Comparison of ENCODE assay signal across 10 cellular contexts in genomic region chr3:53243165-53243564, GRCh38. TPM values are rescaled to one million over a fixed set of nuclear protein-coding genes. Genes with fewer than 3 reads are reported as not detected.
DNase-seq lines count a peak whose midpoint lies in the region; ATAC-seq, FAIRE-seq and TF ChIP-seq lines count a peak whose summit lies in the region.
"Had no signal": no experiment of that assay in that cellular context is flagged by ENCODE, and none has a peak within 500 bp of the region (broad histone marks: within the 10 kb centered on the region; RNA-seq: fewer than 3 reads in every experiment).

No MANE protein-coding gene starts in this region.

- peak overlapping the region; percentile 74 for H3K4me2 ChIP-seq in A549

- 20% methylated on average over 10 of the region's 14 CpGs for WGBS in A549 (ENCODE audit: missing lambda C conversion rate)

- peak overlapping the region; percentile 89 for H3K27ac Mint-ChIP-seq in chondrocyte (ENCODE audit: unreplicated experiment)
- H3K27ac Mint-ChIP-seq in activated CD4-positive, alpha-beta memory T cell treated with anti-CD3 and anti-CD28 coated beads, Interleukin-2, amount 10 ng/mL, durations not matched to agents 7 days and 5 days, result no peak overlapping the region

- TF ChIP-seq POLR2A in A549 (IDR thresholded peaks at IDR 0.05; ENCODE audit: low read length), result no peak

- no peak for TF ChIP-seq RAD21 in A549 (conservative IDR thresholded peaks at IDR 0.05 in 1 of 2, IDR thresholded peaks at IDR 0.05 in 1 of 2)

- TF ChIP-seq EP300 in A549 (IDR thresholded peaks at IDR 0.05), result no peak

- H3K27me3 Mint-ChIP-seq in chondrocyte (ENCODE audit: low read depth), result no peaks in the 10 kb centered on the region
- no peaks in the 10 kb centered on the region for H3K27me3 Mint-ChIP-seq in activated CD4-positive, alpha-beta memory T cell treated with anti-CD3 and anti-CD28 coated beads, Interleukin-2, amount 10 ng/mL, durations not matched to agents 7 days and 5 days
- H3K27me3 Mint-ChIP-seq: CD8-positive, alpha-beta memory T cell had no signal

- peaks cover 54% of the 10 kb centered on the region for H3K4me1 Mint-ChIP-seq in chondrocyte (ENCODE audit: low read depth)
- H3K4me1 Mint-ChIP-seq in activated CD4-positive, alpha-beta memory T cell treated with anti-CD3 and anti-CD28 coated beads, Interleukin-2, amount 10 ng/mL, durations not matched to agents 7 days and 5 days, result peaks cover 16% of the 10 kb centered on the region

- H3K9me3 ChIP-seq in A549 (no peaks in the 10 kb centered on the region), HEK293 (ENCODE audit: control insufficient read depth, insufficient read depth, low read depth, low read length) (no peaks in the 10 kb centered on the region)

- H3K9me3 Mint-ChIP-seq in chondrocyte (ENCODE audit: low read depth), result no peaks in the 10 kb centered on the region
- no peaks in the 10 kb centered on the region for H3K9me3 Mint-ChIP-seq in activated CD4-positive, alpha-beta memory T cell treated with anti-CD3 and anti-CD28 coated beads, Interleukin-2, amount 10 ng/mL, durations not matched to agents 7 days and 5 days
- H3K9me3 Mint-ChIP-seq: CD8-positive, alpha-beta memory T cell had no signal

- no peak for FAIRE-seq in A549 (lab: Jason Lieb, UNC)

- no peak overlapping the region for H3K4me3 Mint-ChIP-seq in chondrocyte (ENCODE audit: unreplicated experiment)
- H3K4me3 Mint-ChIP-seq in activated CD4-positive, alpha-beta memory T cell treated with anti-CD3 and anti-CD28 coated beads, Interleukin-2, amount 10 ng/mL, durations not matched to agents 7 days and 5 days, result no peak overlapping the region
- H3K4me3 Mint-ChIP-seq: CD8-positive, alpha-beta memory T cell had no signal

- peak in 1 of 2 experiments; percentile 2; a peak in 4 of 6 replicates for ATAC-seq in A549
- ATAC-seq in left colon, result peak; percentile 36

- POLR2A ChIA-PET in A549 (lab: Yijun Ruan, JAX) (interaction anchor here (1.8 kb wide), 1 partner anchor 104 kb away, joined by 4 read pairs; the partner anchor contains the start of gene DCP1A), HEK293 (lab: Yijun Ruan, JAX) (no interaction called here)
- POLR2A ChIA-PET in activated CD4-positive, alpha-beta memory T cell treated with anti-CD3 and anti-CD28 coated beads, Interleukin-2, amount 10 ng/mL, durations not matched to agents 7 days and 5 days (lab: Charles Lee), result no interaction called here

- CTCF ChIA-PET in A549 (lab: Yijun Ruan, JAX), result interaction anchor here (1.7 to 4.5 kb wide), 2 partner anchors 8 to 23 kb away, joined by 4 to 12 read pairs; no protein-coding TSS in a partner anchor
- CTCF ChIA-PET in HEK293 (lab: Yijun Ruan, JAX), result interaction anchor here (1.3 kb wide), 1 partner anchor 23 kb away, joined by 6 read pairs; no protein-coding TSS in a partner anchor
- CTCF ChIA-PET in activated CD4-positive, alpha-beta memory T cell treated with anti-CD3 and anti-CD28 coated beads, Interleukin-2, amount 10 ng/mL, durations not matched to agents 7 days and 5 days (lab: Charles Lee), result no interaction called here

- H3K4me1 ChIP-seq in A549, result peaks cover 99% of the 10 kb centered on the region
- H3K4me1 ChIP-seq in HEK293 (ENCODE audit: control insufficient read depth, insufficient read depth, low read length), result peaks cover 3% of the 10 kb centered on the region; the same call in 1 of the 2 replicates

- peaks cover 0 to 51% of the 10 kb centered on the region in 2 experiments; a peak in 2 of 3 replicates for H3K36me3 ChIP-seq in HEK293 (ENCODE audit: control insufficient read depth in 2 of 2, insufficient read depth in 1 of 2, low read length in 2 of 2)

- H3K4me3 ChIP-seq in A549, result peak overlapping the region; percentile 100; the same call in 2 of the 3 replicates
- no peak overlapping the region for H3K4me3 ChIP-seq in HEK293 (ENCODE audit: low read depth, low read length)
- H3K4me3 ChIP-seq: dorsolateral prefrontal cortex had no signal

- peaks cover 7% of the 10 kb centered on the region for H3K36me3 Mint-ChIP-seq in chondrocyte (ENCODE audit: low read depth)
- peaks cover 27% of the 10 kb centered on the region for H3K36me3 Mint-ChIP-seq in activated CD4-positive, alpha-beta memory T cell treated with anti-CD3 and anti-CD28 coated beads, Interleukin-2, amount 10 ng/mL, durations not matched to agents 7 days and 5 days (ENCODE audit: low read depth)

- DNase-seq in A549 (ENCODE audit: low read depth in 1 of 2, low spot score in 1 of 2), result peak in 1 of 2 experiments; percentile 60
- DNase-seq in chondrocyte (ENCODE audit: low spot score), result no peak
- DNase-seq in left colon, result no peak
- no peak for DNase-seq in SHP77 treated with DMSO at 0.1 percent for 48 hours (lab: John Stamatoyannopoulos, UW)
- no peak for DNase-seq in activated CD4-positive, alpha-beta memory T cell treated with anti-CD3 and anti-CD28 coated beads, Interleukin-2, amount 10 ng/mL, durations not matched to agents 7 days and 5 days
- DNase-seq in HCEC 1CT, result no peak
- no peak for DNase-seq in activated naive CD4-positive, alpha-beta T cell treated with anti-CD3 and anti-CD28 coated beads, Interleukin-2, amount 50 U/mL, for 16 hours
- DNase-seq: CD8-positive, alpha-beta memory T cell; dorsolateral prefrontal cortex had no signal

- peak overlapping the region; percentile 100 for H3K27ac ChIP-seq in A549
- no peak overlapping the region for H3K27ac ChIP-seq in HEK293 (ENCODE audit: extremely low read depth, low read depth, low read length)

- no peak for TF ChIP-seq CTCF in A549 (IDR thresholded peaks at IDR 0.05)
- TF ChIP-seq CTCF in HEK293 (tag by site-specific recombination; IDR thresholded peaks at IDR 0.05), result no peak
- peak; percentile 44 for TF ChIP-seq CTCF in chondrocyte (IDR thresholded peaks at IDR 0.05)

- intact Hi-C loops in left colon (cut with DNase I, micrococcal nuclease), result no loop called here

TF ChIP-seq in A549, 52 proteins besides CTCF, POLR2A, EP300 and RAD21:
- peak; percentile 95 for TF ChIP-seq MAX (IDR thresholded peaks at IDR 0.05)
- TF ChIP-seq ZNF302 (CRISPR knock-in tag; IDR thresholded peaks at IDR 0.05), result no peak
- TF ChIP-seq FOSL2 (IDR thresholded peaks at IDR 0.05), result no peak
- TF ChIP-seq FOSL2 (CRISPR knock-in tag; IDR thresholded peaks at IDR 0.05), result peak; percentile 56
- no peak for TF ChIP-seq CHD2 (IDR thresholded peaks at IDR 0.05; ENCODE audit: low read length, partially characterized antibody)
- no peak for TF ChIP-seq CEBPB (IDR thresholded peaks at IDR 0.05)
- no peak for TF ChIP-seq HOXB5 (CRISPR knock-in tag; IDR thresholded peaks at IDR 0.05)
- no peak for TF ChIP-seq SREBF2 (IDR thresholded peaks at IDR 0.05)
- TF ChIP-seq E2F6 (IDR thresholded peaks at IDR 0.05; ENCODE audit: borderline replicate concordance, low read depth), result peak; percentile 92
- TF ChIP-seq MAFK (IDR thresholded peaks at IDR 0.05; ENCODE audit: partially characterized antibody), result no peak
- TF ChIP-seq JUNB (IDR thresholded peaks at IDR 0.05), result no peak
TF ChIP-seq in A549: peak in this region for 3.

TF ChIP-seq in HEK293, 187 proteins besides CTCF, POLR2A, EP300 and RAD21:
- TF ChIP-seq ZNF416 (tag by site-specific recombination; IDR thresholded peaks at IDR 0.05) (no peak), REPIN1 (tag by site-specific recombination; IDR thresholded peaks at IDR 0.05; ENCODE audit: low read depth) (no peak), SP7 (tag by site-specific recombination; IDR thresholded peaks at IDR 0.05) (peak; percentile 40; the same call in 1 of the 2 replicates), ZNF423 (tag by site-specific recombination; IDR thresholded peaks at IDR 0.05) (peak; percentile 53; the same call in 1 of the 2 replicates), ZBTB8A (tag by site-specific recombination; IDR thresholded peaks at IDR 0.05) (peak; percentile 79), TRIM28 (IDR thresholded peaks at IDR 0.05; ENCODE audit: borderline replicate concordance, low read length) (0 out of 2 replicates have a peak, but pooled peaks have one; percentile 31), ZIC2 (tag by site-specific recombination; IDR thresholded peaks at IDR 0.05) (peak; percentile 94)
- TF ChIP-seq, protein P1, sequence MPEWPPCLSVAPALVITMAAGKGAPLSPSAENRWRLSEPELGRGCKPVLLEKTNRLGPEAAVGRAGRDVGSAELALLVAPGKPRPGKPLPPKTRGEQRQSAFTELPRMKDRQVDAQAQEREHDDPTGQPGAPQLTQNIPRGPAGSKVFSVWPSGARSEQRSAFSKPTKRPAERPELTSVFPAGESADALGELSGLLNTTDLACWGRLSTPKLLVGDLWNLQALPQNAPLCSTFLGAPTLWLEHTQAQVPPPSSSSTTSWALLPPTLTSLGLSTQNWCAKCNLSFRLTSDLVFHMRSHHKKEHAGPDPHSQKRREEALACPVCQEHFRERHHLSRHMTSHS (tag by site-specific recombination; IDR thresholded peaks at IDR 0.05), result no peak

RNA-seq across cellular contexts. Expression of gene TKT, which starts 12.7 kb away (rescaled TPM):
- polyA plus RNA-seq in A549 (2011; rRNA removed), result 628 and 740 TPM in 2 replicates
- 788 and 1,278 TPM in 2 replicates for polyA plus RNA-seq in A549 (2012; cell fraction: cytosol; rRNA removed)
- 1,392 and 1,832 TPM in 2 replicates for polyA plus RNA-seq in A549 (2012; cell fraction: nucleus; rRNA removed)
- polyA plus RNA-seq in A549 (2017; fragmentation: RNase III; extraction: RNeasy Plus Mini Kit Qiagen cat#74134 plus additional on column Dnase treatment), result 1,284 to 1,468 TPM (median 1,457 TPM) in 3 replicates
- 615 and 777 TPM in 2 replicates for polyA minus RNA-seq in A549 (2011; rRNA and poly(A)+ RNA removed)
- total RNA-seq in chondrocyte, result 165 to 299 TPM (median 169 TPM) in 3 replicates
- 100 to 1,000 TPM; 170 to 242 TPM for total RNA-seq in left colon
- 100 to 1,000 TPM; 238 to 240 TPM for total RNA-seq in activated CD4-positive, alpha-beta memory T cell treated with anti-CD3 and anti-CD28 coated beads, Interleukin-2, amount 10 ng/mL, durations not matched to agents 7 days and 5 days
